ENCODE assay signal across 21 cellular contexts in the genomic region with DNA sequence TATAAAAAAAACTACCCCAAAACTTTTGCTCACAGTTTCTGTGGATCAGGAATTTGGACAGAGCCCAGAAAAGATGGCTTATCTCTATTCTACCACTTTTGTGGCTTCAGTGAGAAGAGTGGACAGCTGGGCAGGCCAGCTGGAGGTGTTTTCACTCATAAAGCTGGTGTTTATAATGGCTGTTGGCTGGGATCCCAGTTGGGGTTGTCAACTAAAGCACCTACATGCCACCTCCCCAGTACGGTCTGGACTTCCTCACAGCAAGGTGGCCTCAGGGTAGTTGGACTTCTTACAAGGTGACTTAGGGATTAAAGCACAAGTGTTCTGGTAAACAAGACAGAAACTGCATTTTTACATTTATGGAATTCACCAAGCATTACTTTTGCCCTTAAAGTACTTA.
DNase-seq lines count a peak whose midpoint lies in the region; ATAC-seq and TF ChIP-seq lines count a peak whose summit lies in the region.
"Had no signal": no experiment of that assay in that cellular context is flagged by ENCODE, and none has a peak within 500 bp of the region (broad histone marks: within the 10 kb centered on the region; RNA-seq: fewer than 3 reads in every experiment).

No MANE protein-coding gene starts in this region.

- H3K4me3 ChIP-seq in spleen: no peak overlapping the region
- H3K4me3 ChIP-seq: MG63, SJSA1, suprapubic skin had no signal

- no peak for TF ChIP-seq POLR2A in spleen (IDR thresholded peaks at IDR 0.05)

- no peaks in the 10 kb centered on the region for H3K4me1 ChIP-seq in spleen
- H3K4me1 ChIP-seq: SJSA1, suprapubic skin had no signal

- intact Hi-C loops in spleen (cut with DNase I; ENCODE audit: low total_unique reads): no loop called here

- DNase-seq in DMS153 treated with DMSO at 0.1 percent for 48 hours (lab: John Stamatoyannopoulos, UW; ENCODE audit: unreplicated experiment): peak; percentile 58
- DNase-seq in NCI-H1105 (lab: John Stamatoyannopoulos, UW): peak; percentile 44
- DNase-seq in NCI-H524 treated with DMSO at 0.1 percent for 48 hours (lab: John Stamatoyannopoulos, UW): peak; percentile 70
- DNase-seq in cerebellar cortex (ENCODE audit: low spot score): peak; percentile 1
- DNase-seq in spleen: no peak
- no peak for DNase-seq in activated CD4-positive, alpha-beta T cell treated with anti-CD3 and anti-CD28 coated beads for 1 hour
- DNase-seq: activated B cell treated with CpG ODN at 0.5 μM for 24 hours; activated CD8-positive, alpha-beta T cell treated with anti-CD3 and anti-CD28 coated beads for 36 hours; activated naive CD4-positive, alpha-beta T cell treated with anti-CD3 and anti-CD28 coated beads for 36 hours; activated T-cell treated with anti-CD3 and anti-CD28 coated beads, Interleukin-2, amount 50 U/mL, for 1 hour; anterior cingulate cortex; CD4-positive, alpha-beta memory T cell; central memory CD4-positive, alpha-beta T cell; erythroblast; foreskin melanocyte; MG63; NCI-H226; occipital lobe had no signal

- no peaks in the 10 kb centered on the region for H3K36me3 ChIP-seq in spleen
- H3K36me3 ChIP-seq: MG63, SJSA1, suprapubic skin had no signal

- TF ChIP-seq CTCF in spleen (IDR thresholded peaks at IDR 0.05 in 8 of 11, conservative IDR thresholded peaks at IDR 0.05 in 3 of 11): no peak

- H3K27me3 ChIP-seq in spleen (replicated peaks in 1 of 7): no peaks in the 10 kb centered on the region
- H3K27me3 ChIP-seq: MG63, SJSA1, suprapubic skin had no signal

- H3K9me3 ChIP-seq in spleen: peaks cover 0 to 3% (median 0%) of the 10 kb centered on the region in 8 donors
- H3K9me3 ChIP-seq: MG63, suprapubic skin had no signal

- no peak for ATAC-seq in GM21360 (IDR thresholded peaks at IDR 0.05; ENCODE audit: unreplicated experiment)
- ATAC-seq: activated CD8-positive, alpha-beta T cell treated with anti-CD3 and anti-CD28 coated beads for 36 hours had no signal

- 40 to 73% (median 48%) methylated on average over 1 of the region's 1 CpG for WGBS in spleen, 5 donors

- H3K27ac ChIP-seq in spleen: no peak overlapping the region
- H3K27ac ChIP-seq: SJSA1, suprapubic skin had no signal

Comparison
In these comparisons a context has a peak if more than half of its experiments do, and no peak if none do; other contexts are left out.
1. DNase-seq: peak in DMS153 treated with DMSO at 0.1 percent for 48 hours (single experiment), NCI-H1105 (single experiment), NCI-H524 treated with DMSO at 0.1 percent for 48 hours (single experiment) and cerebellar cortex (single experiment); none in spleen (single experiment) and activated CD4-positive, alpha-beta T cell treated with anti-CD3 and anti-CD28 coated beads for 1 hour (single experiment).